7 cellular contexts compared by ENCODE assay signal in the genomic region with DNA sequence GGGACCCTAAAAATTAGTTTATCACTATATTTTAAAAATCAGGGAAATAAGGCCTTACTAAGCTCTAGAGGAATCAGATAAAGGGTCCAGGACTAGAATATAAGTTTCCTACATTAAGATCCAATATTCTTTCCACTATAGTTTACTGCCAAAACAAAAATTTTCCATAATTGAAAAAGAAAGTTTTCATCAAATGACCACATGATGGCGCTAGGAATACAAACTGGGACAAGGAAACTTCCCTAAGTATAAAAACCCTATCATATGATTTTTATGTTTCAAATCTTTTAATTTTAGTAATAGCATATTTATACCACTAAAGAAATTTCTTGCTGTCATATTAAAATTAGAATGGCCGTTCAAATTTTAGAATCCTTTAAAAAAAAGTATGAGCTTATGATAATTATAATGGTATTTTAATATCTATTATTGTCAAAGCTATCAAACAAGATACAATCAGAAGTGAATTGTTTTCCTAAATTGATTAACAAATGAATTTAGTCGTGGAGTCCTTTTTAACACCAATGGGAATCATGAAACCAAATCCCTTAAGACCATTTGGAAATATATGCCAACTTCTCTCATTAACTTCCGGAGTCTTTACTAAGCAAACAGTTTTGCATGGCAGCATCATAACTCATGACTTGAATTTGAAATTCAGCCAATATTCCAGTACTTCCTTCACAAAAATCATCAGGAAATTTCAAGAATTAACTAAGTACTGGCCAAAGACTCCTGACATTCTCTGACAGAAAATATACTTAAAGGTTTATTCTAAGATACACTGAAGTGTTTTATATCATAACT.
A peak's percentile ranks its signal among the peaks of the same experiment; 100 is the strongest.
DNase-seq lines count a peak whose midpoint lies in the region; ATAC-seq, FAIRE-seq and TF ChIP-seq lines count a peak whose summit lies in the region.

No MANE protein-coding gene starts in this region.

- H3K27ac ChIP-seq in colonic mucosa: no peak overlapping the region
- no peak overlapping the region for H3K27ac ChIP-seq in psoas muscle

- 8 to 12% (median 9%) methylated on average over 4 of the region's 4 CpGs for WGBS in psoas muscle, 3 donors

- no peak for TF ChIP-seq POLR2A in GM12892 (IDR thresholded peaks at IDR 0.05; ENCODE audit: low read depth, low read length)

- TF ChIP-seq CTCF in GM12873 (IDR thresholded peaks at IDR 0.05; ENCODE audit: insufficient read depth, low read depth, low read length, missing control alignments): peak; percentile 34
- peak; percentile 19 for TF ChIP-seq CTCF in colonic mucosa (IDR thresholded peaks at IDR 0.05)
- peak; percentile 51 for TF ChIP-seq CTCF in psoas muscle (IDR thresholded peaks at IDR 0.05)

- H3K9ac ChIP-seq in colonic mucosa (ENCODE audit: low read depth in 2 of 2, low read length in 2 of 2): no peak overlapping the region

- ATAC-seq in psoas muscle (no peak), HG02588 (IDR thresholded peaks at IDR 0.05; ENCODE audit: unreplicated experiment) (no peak)

- H3K36me3 ChIP-seq in colonic mucosa: no peaks in the 10 kb centered on the region
- H3K36me3 ChIP-seq in psoas muscle (ENCODE audit: insufficient read depth in 1 of 2, low read depth in 1 of 2): no peaks in the 10 kb centered on the region

- H3K9me3 ChIP-seq in colonic mucosa (no peaks in the 10 kb centered on the region), psoas muscle (no peaks in the 10 kb centered on the region)

- no peaks in the 10 kb centered on the region for H3K4me1 ChIP-seq in colonic mucosa
- no peaks in the 10 kb centered on the region for H3K4me1 ChIP-seq in psoas muscle

- H3K4me3 ChIP-seq in colonic mucosa: no peak overlapping the region
- no peak overlapping the region for H3K4me3 ChIP-seq in psoas muscle

- FAIRE-seq in GM12892 (lab: Jason Lieb, UNC): no peak

- H3K27me3 ChIP-seq in colonic mucosa: no peaks in the 10 kb centered on the region
- H3K27me3 ChIP-seq in psoas muscle (ENCODE audit: insufficient read depth in 3 of 3, low read length in 2 of 3): no peaks in the 10 kb centered on the region

- intact Hi-C loops in colonic mucosa (cut with DNase I) (no loop called here), psoas muscle (cut with DNase I) (loop anchor here (5.0 kb wide), 1 partner anchor 70 kb away; a partner anchor contains a TSS)

- DNase-seq in NCI-H2227 (lab: John Stamatoyannopoulos, UW; ENCODE audit: unreplicated experiment): peak; percentile 62
- no peak for DNase-seq in colonic mucosa
- DNase-seq in psoas muscle: no peak
- no peak for DNase-seq in activated CD8-positive, alpha-beta memory T cell treated with anti-CD3 and anti-CD28 coated beads, Interleukin-2, amount 50 U/mL, for 4 hours
- no peak for DNase-seq in GM12892 (ENCODE audit: insufficient read length)
